Comparison of ENCODE assay signal across 23 cellular contexts in the genomic region with DNA sequence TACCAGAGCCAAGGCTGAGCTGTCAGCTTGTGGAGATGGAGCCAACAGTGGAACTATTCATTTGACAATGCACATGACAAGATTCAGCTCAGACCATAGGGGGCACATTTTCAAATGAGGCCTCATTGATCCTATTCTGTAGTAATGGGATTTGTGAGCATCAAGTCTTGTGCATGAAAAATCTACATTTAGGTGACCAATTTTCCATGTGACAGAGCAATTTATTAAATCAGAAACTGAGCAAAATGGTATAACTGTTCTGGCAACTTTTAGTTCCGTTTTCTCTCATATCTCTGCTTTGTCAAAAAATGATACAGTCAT.
DNase-seq lines count a peak whose midpoint lies in the region; ATAC-seq, FAIRE-seq and TF ChIP-seq lines count a peak whose summit lies in the region.
"Had no signal": no experiment of that assay in that cellular context is flagged by ENCODE, and none has a peak within 500 bp of the region (broad histone marks: within the 10 kb centered on the region; RNA-seq: fewer than 3 reads in every experiment).

No MANE protein-coding gene starts in this region.

- no peak overlapping the region for H3K23ac ChIP-seq in H9 (ENCODE audit: insufficient read length, low read depth, low read length)

- H3K4me1 ChIP-seq in H9 (ENCODE audit: insufficient read depth, low read length) (no peaks in the 10 kb centered on the region), astrocyte (ENCODE audit: insufficient read depth, low read length) (no peaks in the 10 kb centered on the region), subcutaneous abdominal adipose tissue (ENCODE audit: control insufficient read depth in 5 of 5, insufficient read depth in 5 of 5, low read length in 5 of 5) (peaks cover 0 to 33% (median 10%) of the 10 kb centered on the region in 5 donors)

- H3K4me1 Mint-ChIP-seq in H9 (peaks cover 0 to 1% of the 10 kb centered on the region in 2 experiments; a peak in 2 of 4 replicates), astrocyte (ENCODE audit: low read depth, unreplicated experiment) (no peaks in the 10 kb centered on the region)
- H3K4me1 Mint-ChIP-seq: CD4-positive, alpha-beta memory T cell had no signal

- no peak overlapping the region for H3K4me3 Mint-ChIP-seq in H9
- H3K4me3 Mint-ChIP-seq in astrocyte (ENCODE audit: unreplicated experiment) = no peak overlapping the region
- H3K4me3 Mint-ChIP-seq: CD4-positive, alpha-beta memory T cell had no signal

- H2BK15ac ChIP-seq in H9 (ENCODE audit: low read depth, low read length) = no peak overlapping the region

- peak; percentile 28; the same call in 1 of the 3 replicates for TF ChIP-seq CTCF in H9 (conservative IDR thresholded peaks at IDR 0.05)
- no peak for TF ChIP-seq CTCF in astrocyte (IDR thresholded peaks at IDR 0.05; ENCODE audit: insufficient read depth, low read depth, low read length)

- no peak overlapping the region for H4K8ac ChIP-seq in H9 (replicated peaks; ENCODE audit: insufficient read length, low read depth, low read length)

- ATAC-seq in GM18907 (IDR thresholded peaks at IDR 0.05; ENCODE audit: unreplicated experiment) (peak; percentile 3), GM21423 (IDR thresholded peaks at IDR 0.05; ENCODE audit: unreplicated experiment) (no peak)

- no peak for DNase-seq in H9
- DNase-seq in astrocyte (ENCODE audit: low read depth) = no peak
- no peak for DNase-seq in retina
- DNase-seq in amniotic stem cell (lab: John Stamatoyannopoulos, UW) = no peak
- DNase-seq: C1 segment of cervical spinal cord; CD4-positive, alpha-beta memory T cell; COR-L47; DMS53; GOT3; KBM-7; MG63; NCI-H1105 treated with DMSO at 0.1 percent for 48 hours; NCI-H146; NCI-H1930; NCI-H2107; NCI-H526; Right ventricle myocardium superior; RPMI8226 had no signal

- H4K91ac ChIP-seq in H9 (ENCODE audit: insufficient read length, low read depth, low read length) = no peak overlapping the region

- H3K9ac ChIP-seq in H9 (ENCODE audit: extremely low read depth, insufficient read length, low read length) (no peak overlapping the region), astrocyte (ENCODE audit: low read length) (no peak overlapping the region), subcutaneous abdominal adipose tissue (ENCODE audit: low read length in 5 of 5) (no peak overlapping the region)

- peak; percentile 13 for FAIRE-seq in astrocyte (lab: Jason Lieb, UNC)
- FAIRE-seq: HTR-8/SVneo had no signal

- H3K36me3 ChIP-seq in astrocyte (ENCODE audit: insufficient read depth, low read length) (no peaks in the 10 kb centered on the region), subcutaneous abdominal adipose tissue (ENCODE audit: control insufficient read depth in 5 of 5, insufficient read depth in 5 of 5, low read length in 5 of 5) (no peaks in the 10 kb centered on the region)
- H3K36me3 ChIP-seq: MG63, SJSA1 had no signal

- no peak overlapping the region for H2BK5ac ChIP-seq in H9 (ENCODE audit: insufficient read length, low read length)

- H2BK20ac ChIP-seq in H9 (ENCODE audit: low read depth, low read length, poor library complexity, severe bottlenecking) = no peak overlapping the region

- H4K20me1 ChIP-seq in H9 (ENCODE audit: control insufficient read depth, insufficient read depth, insufficient read length) (no peaks in the 10 kb centered on the region), astrocyte (ENCODE audit: insufficient read depth, low read length) (no peaks in the 10 kb centered on the region)

- H3K4me3 ChIP-seq in astrocyte (ENCODE audit: insufficient read depth, low read depth, low read length) = no peak overlapping the region
- H3K4me3 ChIP-seq in subcutaneous abdominal adipose tissue (ENCODE audit: low read depth in 1 of 5, low read length in 5 of 5) = no peak overlapping the region
- H3K4me3 ChIP-seq: MG63, SJSA1 had no signal

- H3K4me2 ChIP-seq in H9 (ENCODE audit: insufficient read depth, insufficient read length, low read length) (no peak overlapping the region), astrocyte (ENCODE audit: low read length) (no peak overlapping the region)

- H3K56ac ChIP-seq in H9 (ENCODE audit: insufficient read length, low read depth, low read length) = no peak overlapping the region

- no peak overlapping the region for H2AK5ac ChIP-seq in H9 (ENCODE audit: insufficient read length, low read length)

- H4K5ac ChIP-seq in H9 (ENCODE audit: insufficient read length, low read depth, low read length) = no peak overlapping the region

- H3K9me3 Mint-ChIP-seq in H9 (no peaks in the 10 kb centered on the region), astrocyte (ENCODE audit: unreplicated experiment) (no peaks in the 10 kb centered on the region)

- H3K14ac ChIP-seq in H9 (ENCODE audit: insufficient read depth, low read length) = no peak overlapping the region

- H3K27ac Mint-ChIP-seq in H9 (no peak overlapping the region), astrocyte (ENCODE audit: unreplicated experiment) (no peak overlapping the region)
- H3K27ac Mint-ChIP-seq: CD4-positive, alpha-beta memory T cell had no signal

- H3K36me3 Mint-ChIP-seq in H9 (ENCODE audit: insufficient read depth in 1 of 3, low read depth in 3 of 3) (no peaks in the 10 kb centered on the region), astrocyte (ENCODE audit: low read depth, unreplicated experiment) (no peaks in the 10 kb centered on the region)
- H3K36me3 Mint-ChIP-seq: CD4-positive, alpha-beta memory T cell had no signal

- no peak overlapping the region for H2BK12ac ChIP-seq in H9 (ENCODE audit: insufficient read length, low read depth, low read length)

- no peaks in the 10 kb centered on the region for H3K79me2 ChIP-seq in H9 (ENCODE audit: insufficient read depth, low read length)
- H3K79me2 ChIP-seq in astrocyte (ENCODE audit: insufficient read depth, low read length) = no peaks in the 10 kb centered on the region

- H3K23me2 ChIP-seq in H9 (ENCODE audit: insufficient read length, low read depth, low read length, poor library complexity, severe bottlenecking) = no peaks in the 10 kb centered on the region

- H2AFZ ChIP-seq in H9 (ENCODE audit: low read length) (no peak overlapping the region), astrocyte (ENCODE audit: low read depth, low read length) (no peak overlapping the region)

- no peak overlapping the region for H3K4ac ChIP-seq in H9 (ENCODE audit: low read depth, low read length)

- no CpG with 5 or more reads among the region's 1 CpG for WGBS in H9 (ENCODE audit: extremely low coverage, insufficient read length, low lambda C conversion rate)

- H3K79me1 ChIP-seq in H9 (ENCODE audit: insufficient read depth, low read depth, low read length, poor library complexity, severe bottlenecking) = no peaks in the 10 kb centered on the region

- no peaks in the 10 kb centered on the region for H3K9me3 ChIP-seq in H9 (ENCODE audit: control insufficient read depth, low read depth, low read length)
- H3K9me3 ChIP-seq in astrocyte (ENCODE audit: insufficient read depth, low read depth, low read length) = no peaks in the 10 kb centered on the region
- no peaks in the 10 kb centered on the region for H3K9me3 ChIP-seq in subcutaneous abdominal adipose tissue (ENCODE audit: control insufficient read depth in 5 of 5, low read length in 5 of 5)
- H3K9me3 ChIP-seq: MG63, SJSA1 had no signal

- H3K18ac ChIP-seq in H9 (ENCODE audit: insufficient read length, low read depth, low read length) = no peak overlapping the region

- H2BK120ac ChIP-seq in H9 (ENCODE audit: low read depth, low read length, poor library complexity, severe bottlenecking) = no peak overlapping the region

- H3K27ac ChIP-seq in H9 (ENCODE audit: insufficient read length, low read depth, low read length) (no peak overlapping the region), astrocyte (ENCODE audit: low read depth, low read length) (no peak overlapping the region), subcutaneous abdominal adipose tissue (ENCODE audit: low read depth, low read length) (peak overlapping the region; percentile 77)
- H3K27ac ChIP-seq: SJSA1 had no signal

- H3K27me3 ChIP-seq in H9 (ENCODE audit: insufficient read depth, low read length) = no peaks in the 10 kb centered on the region
- no peaks in the 10 kb centered on the region for H3K27me3 ChIP-seq in astrocyte (ENCODE audit: insufficient read depth, low read length)
- H3K27me3 ChIP-seq in subcutaneous abdominal adipose tissue (ENCODE audit: control insufficient read depth in 5 of 5, insufficient read depth in 4 of 5, low read length in 5 of 5) = no peaks in the 10 kb centered on the region
- H3K27me3 ChIP-seq: MG63, SJSA1 had no signal

- H3T11ph ChIP-seq in H9 (ENCODE audit: low read length) = no peak overlapping the region

- H3K27me3 Mint-ChIP-seq in H9 (ENCODE audit: low read depth) (no peaks in the 10 kb centered on the region), astrocyte (ENCODE audit: low read depth, unreplicated experiment) (no peaks in the 10 kb centered on the region)
- H3K27me3 Mint-ChIP-seq: CD4-positive, alpha-beta memory T cell had no signal
